9 cellular contexts compared by ENCODE assay signal in genomic region chr1:234997201-234998173, GRCh38.
DNase-seq lines count a peak whose midpoint lies in the region; ATAC-seq and TF ChIP-seq lines count a peak whose summit lies in the region.
"Had no signal": no experiment of that assay in that cellular context is flagged by ENCODE, and none has a peak within 500 bp of the region (broad histone marks: within the 10 kb centered on the region; RNA-seq: fewer than 3 reads in every experiment).

No MANE protein-coding gene starts in this region.

- no peaks in the 10 kb centered on the region for H4K20me1 ChIP-seq in smooth muscle cell (ENCODE audit: low read depth)

- peak overlapping the region; percentile 41 to 93 (median 62) for H3K27ac Mint-ChIP-seq in brain
- H3K27ac Mint-ChIP-seq: activated naive CD8-positive, alpha-beta T cell had no signal

- H3K4me1 ChIP-seq in ACC112 (ENCODE audit: control insufficient read depth, insufficient read depth, low read length, unreplicated experiment) (peaks cover 25% of the 10 kb centered on the region), smooth muscle cell (ENCODE audit: low read depth) (peaks cover 7% of the 10 kb centered on the region)

- H3K79me2 ChIP-seq in ACC112 (ENCODE audit: control insufficient read depth, insufficient read depth, low read length, unreplicated experiment) (no peaks in the 10 kb centered on the region), smooth muscle cell (ENCODE audit: low read depth) (no peaks in the 10 kb centered on the region)

- H3K36me3 Mint-ChIP-seq in brain, result no peaks in the 10 kb centered on the region
- H3K36me3 Mint-ChIP-seq: activated naive CD8-positive, alpha-beta T cell had no signal

- no peaks in the 10 kb centered on the region for H3K9me3 ChIP-seq in smooth muscle cell (replicated peaks; ENCODE audit: low read depth)

- no peaks in the 10 kb centered on the region for H3F3A ChIP-seq in smooth muscle cell (ENCODE audit: low read depth)

- H3K36me3 ChIP-seq in ACC112 (ENCODE audit: insufficient read depth, low read length), result no peaks in the 10 kb centered on the region
- H3K36me3 ChIP-seq in smooth muscle cell (ENCODE audit: low read depth), result no peaks in the 10 kb centered on the region

- peak overlapping the region; percentile 95 for H3K27ac ChIP-seq in ACC112 (ENCODE audit: low read depth, low read length)
- H3K27ac ChIP-seq in smooth muscle cell (ENCODE audit: low read depth), result peak overlapping the region; percentile 93

- peaks cover 0 to 8% (median 0%) of the 10 kb centered on the region in 5 experiments for H3K9me3 Mint-ChIP-seq in brain

- H3K4me2 ChIP-seq in smooth muscle cell, result peak overlapping the region; percentile 53

- no peak for ATAC-seq in HG03432 (IDR thresholded peaks at IDR 0.05; ENCODE audit: unreplicated experiment)

- no peaks in the 10 kb centered on the region for H3K27me3 ChIP-seq in ACC112 (ENCODE audit: insufficient read depth, low read length)
- H3K27me3 ChIP-seq in smooth muscle cell (ENCODE audit: low read depth), result no peaks in the 10 kb centered on the region

- H3K4me3 ChIP-seq in ACC112 (ENCODE audit: low read depth, low read length), result peak overlapping the region; percentile 2; the same call in 1 of the 2 replicates
- no peak overlapping the region for H3K4me3 ChIP-seq in smooth muscle cell

- H3K4me3 Mint-ChIP-seq in brain, result peak overlapping the region in 1 of 5 experiments; percentile 6
- H3K4me3 Mint-ChIP-seq: activated naive CD8-positive, alpha-beta T cell had no signal

- H2AFZ ChIP-seq in ACC112 (ENCODE audit: low read length, unreplicated experiment) (no peak overlapping the region), smooth muscle cell (ENCODE audit: low read depth) (no peak overlapping the region)

- peak; percentile 100 for DNase-seq in LHCN-M2 (ENCODE audit: low read depth)
- DNase-seq in inferior parietal cortex (ENCODE audit: extremely low spot score), result peak; percentile 90
- peak; percentile 90 for DNase-seq in smooth muscle cell (lab: John Stamatoyannopoulos, UW; ENCODE audit: unreplicated experiment)
- no peak for DNase-seq in activated naive CD4-positive, alpha-beta T cell treated with Interleukin-2 at 50 U/mL for 16 hours
- DNase-seq in stimulated activated CD8-positive, alpha-beta memory T cell treated with anti-CD3 and anti-CD28 coated beads, Interleukin-4, amount 100 ng/mL, for 48 hours, result no peak

- H3K4me1 Mint-ChIP-seq in brain, result peaks cover 24% of the 10 kb centered on the region

- peaks cover 10% of the 10 kb centered on the region for H3K27me3 Mint-ChIP-seq in brain
- H3K27me3 Mint-ChIP-seq: activated naive CD8-positive, alpha-beta T cell had no signal

- WGBS in smooth muscle cell (ENCODE audit: low lambda C conversion rate), result 29% methylated on average over 20 of the region's 20 CpGs

- TF ChIP-seq CTCF in brain (conservative IDR thresholded peaks at IDR 0.05) (no peak), smooth muscle cell (IDR thresholded peaks at IDR 0.05; ENCODE audit: borderline replicate concordance, insufficient read depth, poor library complexity, severe bottlenecking) (no peak)

- H3K9ac ChIP-seq in smooth muscle cell (ENCODE audit: low read depth), result peak overlapping the region; percentile 79

Comparison
In these comparisons a context has a peak if more than half of its experiments do, and no peak if none do; other contexts are left out.
1. DNase-seq: peak in LHCN-M2 (single experiment), inferior parietal cortex (single experiment) and smooth muscle cell (single experiment); none in activated naive CD4-positive, alpha-beta T cell treated with Interleukin-2 at 50 U/mL for 16 hours (single experiment) and stimulated activated CD8-positive, alpha-beta memory T cell treated with anti-CD3 and anti-CD28 coated beads, Interleukin-4, amount 100 ng/mL, for 48 hours (single experiment).